15 cellular contexts compared by ENCODE assay signal in the genomic region with DNA sequence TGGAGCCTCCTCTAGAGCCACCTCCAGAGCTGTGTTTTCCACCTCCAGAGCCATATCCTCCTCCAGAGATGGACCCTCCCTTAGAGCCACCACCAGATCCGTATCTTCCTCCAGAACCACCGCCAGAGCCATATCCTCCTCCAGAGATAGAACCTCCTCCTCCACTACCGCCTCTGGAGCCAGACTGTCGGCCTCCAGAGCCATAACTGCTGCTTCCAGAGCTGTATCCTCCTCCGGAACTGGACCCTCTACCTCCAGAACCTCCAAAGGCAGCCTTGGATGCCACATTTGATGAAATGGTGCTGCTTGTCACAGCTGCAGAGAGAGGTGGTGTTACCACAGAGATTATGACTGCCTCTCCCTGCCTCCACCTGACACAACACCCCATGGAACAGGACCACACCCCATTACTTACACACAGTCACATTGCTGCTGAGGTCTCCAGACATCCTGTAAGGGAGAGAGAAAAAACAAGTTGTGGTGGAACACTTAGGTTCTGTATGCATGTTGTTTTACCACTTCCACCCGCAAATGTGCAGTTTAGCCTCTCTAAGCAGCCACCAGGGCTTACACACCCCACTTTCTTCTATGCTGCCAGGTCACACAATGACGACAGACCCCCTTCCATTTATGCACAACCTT. TPM values are rescaled to one million over a fixed set of nuclear protein-coding genes. Genes with fewer than 3 reads are reported as not detected.
DNase-seq lines count a peak whose midpoint lies in the region; ATAC-seq, FAIRE-seq and TF ChIP-seq lines count a peak whose summit lies in the region.
"Had no signal": no experiment of that assay in that cellular context is flagged by ENCODE, and none has a peak within 500 bp of the region (broad histone marks: within the 10 kb centered on the region; RNA-seq: fewer than 3 reads in every experiment).

No MANE protein-coding gene starts in this region.

- peak overlapping the region; percentile 64 for H3K4me3 Mint-ChIP-seq in activated T-helper 1 cell treated with anti-CD3 and anti-CD28 coated beads, Interleukin-12 subunit alpha, Interleukin-12 subunit beta, Interleukin-2, Interleukin-4 antibody, amounts not matched to agents 30 ng/mL and 10 ng/mL and 1 ng/mL, durations not matched to agents 14 hours and 24 hours and 36 hours
- H3K4me3 Mint-ChIP-seq: neural crest cell had no signal

- H3K27me3 ChIP-seq in HepG2 (ENCODE audit: control insufficient read depth in 1 of 2, insufficient read depth in 2 of 2, low read length in 2 of 2), result peaks cover 3 to 60% of the 10 kb centered on the region in 2 experiments; a peak in 4 of 5 replicates

- no peaks in the 10 kb centered on the region for H3K9me3 Mint-ChIP-seq in activated T-helper 1 cell treated with anti-CD3 and anti-CD28 coated beads, Interleukin-12 subunit alpha, Interleukin-12 subunit beta, Interleukin-2, Interleukin-4 antibody, amounts not matched to agents 30 ng/mL and 10 ng/mL and 1 ng/mL, durations not matched to agents 14 hours and 24 hours and 36 hours
- H3K9me3 Mint-ChIP-seq: neural crest cell had no signal

- no peaks in the 10 kb centered on the region for H3K9me3 ChIP-seq in HepG2 (ENCODE audit: low read length)

- peaks cover 7% of the 10 kb centered on the region for H3K27me3 Mint-ChIP-seq in activated T-helper 1 cell treated with anti-CD3 and anti-CD28 coated beads, Interleukin-12 subunit alpha, Interleukin-12 subunit beta, Interleukin-2, Interleukin-4 antibody, amounts not matched to agents 30 ng/mL and 10 ng/mL and 1 ng/mL, durations not matched to agents 14 hours and 24 hours and 36 hours (ENCODE audit: insufficient read depth)

- no peak overlapping the region for H3K27ac ChIP-seq in HepG2 (ENCODE audit: extremely low read length, insufficient read depth, low read length)

- WGBS in HepG2 (ENCODE audit: low lambda C conversion rate), result 0% methylated on average over 7 of the region's 7 CpGs

- BruUV-seq in HepG2 (replicated peaks; lab: Mats Ljungman, UMichigan), result no TSS peak

- H3K27ac Mint-ChIP-seq in activated T-helper 1 cell treated with anti-CD3 and anti-CD28 coated beads, Interleukin-12 subunit alpha, Interleukin-12 subunit beta, Interleukin-2, Interleukin-4 antibody, amounts not matched to agents 30 ng/mL and 10 ng/mL and 1 ng/mL, durations not matched to agents 14 hours and 24 hours and 36 hours, result peak overlapping the region; percentile 83

- peak; percentile 37 to 97 (median 72) for DNase-seq in stimulated activated naive CD4-positive, alpha-beta T cell (lab: John Stamatoyannopoulos, UW)
- DNase-seq in stimulated activated naive CD4-positive, alpha-beta T cell treated with Interleukin-2 at 50 U/mL for 16 hours (lab: John Stamatoyannopoulos, UW), result no peak
- DNase-seq in activated T-helper 1 cell treated with anti-CD3 and anti-CD28 coated beads, Interleukin-12 subunit alpha, Interleukin-12 subunit beta, Interleukin-2, Interleukin-4 antibody, amounts not matched to agents 30 ng/mL and 10 ng/mL and 1 ng/mL, durations not matched to agents 14 hours and 24 hours and 36 hours (ENCODE audit: low spot score), result peak; percentile 67
- DNase-seq in islet precursor cell (peak; percentile 44), SK-N-DZ (ENCODE audit: low spot score) (no peak), HepG2 (ENCODE audit: low spot score) (no peak), COR-L47 (lab: John Stamatoyannopoulos, UW) (no peak)
- DNase-seq: foreskin fibroblast, Karpas-422, kidney glomerular epithelial cell, T1000 had no signal

- H3K9ac ChIP-seq in HepG2 (ENCODE audit: insufficient read depth, low read depth, low read length), result no peak overlapping the region

- H2AFZ ChIP-seq in HepG2 (ENCODE audit: low read length), result no peak overlapping the region

- H3K4me1 ChIP-seq in HepG2 (ENCODE audit: insufficient read depth, low read length), result no peaks in the 10 kb centered on the region

- no peak overlapping the region for H3K4me2 ChIP-seq in HepG2 (ENCODE audit: low read depth, low read length)

- intact Hi-C loops in activated T-helper 1 cell treated with anti-CD3 and anti-CD28 coated beads, Interleukin-12 subunit alpha, Interleukin-12 subunit beta, Interleukin-2, Interleukin-4 antibody, amounts not matched to agents 30 ng/mL and 10 ng/mL and 1 ng/mL, durations not matched to agents 14 hours and 24 hours and 36 hours (cut with micrococcal nuclease), result loop anchor here (1.0 kb wide), 1 partner anchor 35 kb away; no protein-coding TSS in a partner anchor
- intact Hi-C loops in HepG2 (cut with micrococcal nuclease; ENCODE audit: unreplicated experiment), result no loop called here

- no peaks in the 10 kb centered on the region for H4K20me1 ChIP-seq in HepG2 (ENCODE audit: insufficient read depth, low read length)

- POLR2A ChIA-PET in HepG2 (lab: Yijun Ruan, JAX), result no interaction called here

- in situ Hi-C loops in HepG2 (cut with HindIII; ENCODE audit: extremely low pct_ligation_motif_present, low pct_unique_long_range_greater_than_20kb), result no loop called here

- no peak for TF ChIP-seq POLR2A in HepG2 (IDR thresholded peaks at IDR 0.05; ENCODE audit: insufficient read depth in 1 of 2, low read depth in 2 of 2, low read length in 2 of 2)

- FAIRE-seq in HepG2 (lab: Jason Lieb, UNC), result no peak

- peaks cover 4% of the 10 kb centered on the region for H3K36me3 Mint-ChIP-seq in activated T-helper 1 cell treated with anti-CD3 and anti-CD28 coated beads, Interleukin-12 subunit alpha, Interleukin-12 subunit beta, Interleukin-2, Interleukin-4 antibody, amounts not matched to agents 30 ng/mL and 10 ng/mL and 1 ng/mL, durations not matched to agents 14 hours and 24 hours and 36 hours (ENCODE audit: low read depth)

- no peak for TF ChIP-seq EP300 in HepG2 (IDR thresholded peaks at IDR 0.05; ENCODE audit: low read depth in 2 of 2, low read length in 2 of 2)
- no peak for TF ChIP-seq EP300 in HepG2 (CRISPR knock-in tag; IDR thresholded peaks at IDR 0.05; ENCODE audit: borderline replicate concordance)

- H3K4me1 Mint-ChIP-seq in activated T-helper 1 cell treated with anti-CD3 and anti-CD28 coated beads, Interleukin-12 subunit alpha, Interleukin-12 subunit beta, Interleukin-2, Interleukin-4 antibody, amounts not matched to agents 30 ng/mL and 10 ng/mL and 1 ng/mL, durations not matched to agents 14 hours and 24 hours and 36 hours (ENCODE audit: low read depth), result peaks cover 67% of the 10 kb centered on the region

- TF ChIP-seq CTCF in HepG2 (CRISPR knock-in tag; IDR thresholded peaks at IDR 0.05), result no peak

- CTCF ChIA-PET in HepG2 (lab: Yijun Ruan, JAX; ENCODE audit: low intra/inter-chr PET ratio, low total read pairs), result no interaction called here

- no peaks in the 10 kb centered on the region for H3K79me2 ChIP-seq in HepG2 (ENCODE audit: insufficient read depth, low read length)

- no peaks in the 10 kb centered on the region for H3K36me3 ChIP-seq in HepG2 (replicated peaks in 1 of 2; ENCODE audit: control insufficient read depth in 1 of 2, insufficient read depth in 2 of 2, low read length in 2 of 2)

- H3K4me3 ChIP-seq in HepG2 (replicated peaks in 1 of 3; ENCODE audit: insufficient read depth in 1 of 3, low read depth in 2 of 3, low read length in 3 of 3), result no peak overlapping the region
- H3K4me3 ChIP-seq: skin epidermis had no signal

- ATAC-seq in HepG2, result no peak
- ATAC-seq in HG02938 (IDR thresholded peaks at IDR 0.05; ENCODE audit: unreplicated experiment), result no peak

- TF ChIP-seq RAD21 in HepG2 (CRISPR knock-in tag; IDR thresholded peaks at IDR 0.05), result no peak

RNA-seq across cellular contexts. Expression of gene KRT2, which starts 6.8 kb away (rescaled TPM):
- not detected in 2 replicates for total RNA-seq in activated T-helper 1 cell treated with anti-CD3 and anti-CD28 coated beads, Interleukin-12 subunit alpha, Interleukin-12 subunit beta, Interleukin-2, Interleukin-4 antibody, amounts not matched to agents 30 ng/mL and 10 ng/mL and 1 ng/mL, durations not matched to agents 14 hours and 24 hours and 36 hours
- not detected in 2 replicates for polyA plus RNA-seq in SK-N-DZ (2014; cell fraction: cytosol; rRNA removed)
- not detected in 2 replicates for polyA plus RNA-seq in SK-N-DZ (2014; cell fraction: nucleus; rRNA removed)
- total RNA-seq in HepG2 (2016; rRNA removed; fragmentation: Illumina TruSeq; extraction: Trizol), result not detected in 2 replicates
- total RNA-seq in HepG2 (2016; cell fraction: cytosol; rRNA removed; fragmentation: Illumina TruSeq; extraction: Trizol; ENCODE audit: low read depth), result not detected in 2 replicates
- total RNA-seq in HepG2 (2016; cell fraction: insoluble cytoplasmic fraction; rRNA removed; fragmentation: Illumina TruSeq; extraction: Trizol), result not detected in 2 replicates
- not detected in 2 replicates for total RNA-seq in HepG2 (2016; cell fraction: membrane; rRNA removed; fragmentation: Illumina TruSeq; extraction: Trizol)
- total RNA-seq in HepG2 (2016; cell fraction: nucleus; rRNA removed; fragmentation: Illumina TruSeq; extraction: Trizol), result not detected in 2 replicates
- not detected in 2 replicates for polyA plus RNA-seq in HepG2 (2011; rRNA removed)
- not detected in 2 replicates for polyA plus RNA-seq in HepG2 (2011; cell fraction: cytosol; rRNA removed)
- polyA plus RNA-seq in HepG2 (2011; cell fraction: nucleus; rRNA removed), result not detected in 2 replicates
- not detected in 2 replicates for polyA plus RNA-seq in HepG2 (2012)
- polyA plus RNA-seq in HepG2 (2016; cell fraction: cytosol; fragmentation: Illumina TruSeq; extraction: Trizol; ENCODE audit: low read depth), result not detected in 2 replicates
- not detected in 2 replicates for polyA plus RNA-seq in HepG2 (2016; cell fraction: insoluble cytoplasmic fraction; fragmentation: Illumina TruSeq; extraction: Trizol; ENCODE audit: low read depth)
- not detected in 2 replicates for polyA plus RNA-seq in HepG2 (2016; cell fraction: membrane; fragmentation: Illumina TruSeq; extraction: Trizol; ENCODE audit: low read depth)
- polyA plus RNA-seq in HepG2 (2016; cell fraction: nucleus; fragmentation: Illumina TruSeq; extraction: Trizol; ENCODE audit: insufficient read depth, low read depth), result not detected in 2 replicates
- not detected in 2 replicates for polyA minus RNA-seq in HepG2 (2011; rRNA and poly(A)+ RNA removed; ENCODE audit: low replicate concordance)
- not detected in 2 replicates for polyA minus RNA-seq in HepG2 (2011; cell fraction: cytosol; rRNA and poly(A)+ RNA removed)
- polyA minus RNA-seq in HepG2 (2011; cell fraction: nucleus; rRNA and poly(A)+ RNA removed), result not detected in 2 replicates
- total RNA-seq: G401, neural crest cell had no signal

RNA-seq across cellular contexts. Expression of gene KRT73, which starts 26.9 kb away (rescaled TPM):
- not detected in 2 replicates for total RNA-seq in activated T-helper 1 cell treated with anti-CD3 and anti-CD28 coated beads, Interleukin-12 subunit alpha, Interleukin-12 subunit beta, Interleukin-2, Interleukin-4 antibody, amounts not matched to agents 30 ng/mL and 10 ng/mL and 1 ng/mL, durations not matched to agents 14 hours and 24 hours and 36 hours
- polyA plus RNA-seq in SK-N-DZ (2014; cell fraction: cytosol; rRNA removed), result not detected in 2 replicates
- polyA plus RNA-seq in SK-N-DZ (2014; cell fraction: nucleus; rRNA removed), result not detected in 2 replicates
- total RNA-seq in HepG2 (2016; rRNA removed; fragmentation: Illumina TruSeq; extraction: Trizol), result not detected in 2 replicates
- total RNA-seq in HepG2 (2016; cell fraction: cytosol; rRNA removed; fragmentation: Illumina TruSeq; extraction: Trizol; ENCODE audit: low read depth), result not detected in 2 replicates
- not detected in 2 replicates for total RNA-seq in HepG2 (2016; cell fraction: insoluble cytoplasmic fraction; rRNA removed; fragmentation: Illumina TruSeq; extraction: Trizol)
- total RNA-seq in HepG2 (2016; cell fraction: membrane; rRNA removed; fragmentation: Illumina TruSeq; extraction: Trizol), result not detected in 2 replicates
- total RNA-seq in HepG2 (2016; cell fraction: nucleus; rRNA removed; fragmentation: Illumina TruSeq; extraction: Trizol), result not detected in 2 replicates
- polyA plus RNA-seq in HepG2 (2011; rRNA removed), result not detected in 2 replicates
- not detected in 2 replicates for polyA plus RNA-seq in HepG2 (2011; cell fraction: cytosol; rRNA removed)
- not detected in 2 replicates for polyA plus RNA-seq in HepG2 (2011; cell fraction: nucleus; rRNA removed)
- polyA plus RNA-seq in HepG2 (2012), result not detected in 2 replicates
- not detected in 2 replicates for polyA plus RNA-seq in HepG2 (2016; cell fraction: cytosol; fragmentation: Illumina TruSeq; extraction: Trizol; ENCODE audit: low read depth)
- not detected in 2 replicates for polyA plus RNA-seq in HepG2 (2016; cell fraction: insoluble cytoplasmic fraction; fragmentation: Illumina TruSeq; extraction: Trizol; ENCODE audit: low read depth)
- not detected in 2 replicates for polyA plus RNA-seq in HepG2 (2016; cell fraction: membrane; fragmentation: Illumina TruSeq; extraction: Trizol; ENCODE audit: low read depth)
- polyA plus RNA-seq in HepG2 (2016; cell fraction: nucleus; fragmentation: Illumina TruSeq; extraction: Trizol; ENCODE audit: insufficient read depth, low read depth), result not detected in 2 replicates
- polyA minus RNA-seq in HepG2 (2011; rRNA and poly(A)+ RNA removed; ENCODE audit: low replicate concordance), result not detected in 2 replicates
- not detected in 2 replicates for polyA minus RNA-seq in HepG2 (2011; cell fraction: cytosol; rRNA and poly(A)+ RNA removed)
- polyA minus RNA-seq in HepG2 (2011; cell fraction: nucleus; rRNA and poly(A)+ RNA removed), result not detected in 2 replicates
- total RNA-seq: G401, neural crest cell had no signal

RNA-seq across cellular contexts. Expression of gene KRT1, which starts 35.0 kb away (rescaled TPM):
- not detected in 2 replicates for total RNA-seq in activated T-helper 1 cell treated with anti-CD3 and anti-CD28 coated beads, Interleukin-12 subunit alpha, Interleukin-12 subunit beta, Interleukin-2, Interleukin-4 antibody, amounts not matched to agents 30 ng/mL and 10 ng/mL and 1 ng/mL, durations not matched to agents 14 hours and 24 hours and 36 hours
- polyA plus RNA-seq in SK-N-DZ (2014; cell fraction: cytosol; rRNA removed), result not detected in 2 replicates
- polyA plus RNA-seq in SK-N-DZ (2014; cell fraction: nucleus; rRNA removed), result not detected in 2 replicates
- total RNA-seq in HepG2 (2016; rRNA removed; fragmentation: Illumina TruSeq; extraction: Trizol), result not detected in 2 replicates
- total RNA-seq in HepG2 (2016; cell fraction: cytosol; rRNA removed; fragmentation: Illumina TruSeq; extraction: Trizol; ENCODE audit: low read depth), result not detected in 2 replicates
- not detected in 2 replicates for total RNA-seq in HepG2 (2016; cell fraction: insoluble cytoplasmic fraction; rRNA removed; fragmentation: Illumina TruSeq; extraction: Trizol)
- total RNA-seq in HepG2 (2016; cell fraction: membrane; rRNA removed; fragmentation: Illumina TruSeq; extraction: Trizol), result not detected in 2 replicates
- total RNA-seq in HepG2 (2016; cell fraction: nucleus; rRNA removed; fragmentation: Illumina TruSeq; extraction: Trizol), result not detected in 2 replicates
- polyA plus RNA-seq in HepG2 (2011; rRNA removed), result not detected in 2 replicates
- not detected in 2 replicates for polyA plus RNA-seq in HepG2 (2011; cell fraction: cytosol; rRNA removed)
- polyA plus RNA-seq in HepG2 (2011; cell fraction: nucleus; rRNA removed), result not detected in 2 replicates
- polyA plus RNA-seq in HepG2 (2012), result not detected in 2 replicates
- not detected in 2 replicates for polyA plus RNA-seq in HepG2 (2016; cell fraction: cytosol; fragmentation: Illumina TruSeq; extraction: Trizol; ENCODE audit: low read depth)
- polyA plus RNA-seq in HepG2 (2016; cell fraction: insoluble cytoplasmic fraction; fragmentation: Illumina TruSeq; extraction: Trizol; ENCODE audit: low read depth), result not detected in 2 replicates
- not detected in 2 replicates for polyA plus RNA-seq in HepG2 (2016; cell fraction: membrane; fragmentation: Illumina TruSeq; extraction: Trizol; ENCODE audit: low read depth)
- not detected in 2 replicates for polyA plus RNA-seq in HepG2 (2016; cell fraction: nucleus; fragmentation: Illumina TruSeq; extraction: Trizol; ENCODE audit: insufficient read depth, low read depth)
- polyA minus RNA-seq in HepG2 (2011; rRNA and poly(A)+ RNA removed; ENCODE audit: low replicate concordance), result not detected in 2 replicates
- polyA minus RNA-seq in HepG2 (2011; cell fraction: cytosol; rRNA and poly(A)+ RNA removed), result not detected in 2 replicates
- polyA minus RNA-seq in HepG2 (2011; cell fraction: nucleus; rRNA and poly(A)+ RNA removed), result not detected in 2 replicates
- total RNA-seq: G401, neural crest cell had no signal

RNA-seq across cellular contexts. Expression of gene KRT72, which starts 44.0 kb away (rescaled TPM):
- total RNA-seq in activated T-helper 1 cell treated with anti-CD3 and anti-CD28 coated beads, Interleukin-12 subunit alpha, Interleukin-12 subunit beta, Interleukin-2, Interleukin-4 antibody, amounts not matched to agents 30 ng/mL and 10 ng/mL and 1 ng/mL, durations not matched to agents 14 hours and 24 hours and 36 hours, result not detected in 2 replicates
- not detected in 2 replicates for polyA plus RNA-seq in SK-N-DZ (2014; cell fraction: cytosol; rRNA removed)
- not detected in 2 replicates for polyA plus RNA-seq in SK-N-DZ (2014; cell fraction: nucleus; rRNA removed)
- not detected in 2 replicates for total RNA-seq in HepG2 (2016; rRNA removed; fragmentation: Illumina TruSeq; extraction: Trizol)
- not detected in 2 replicates for total RNA-seq in HepG2 (2016; cell fraction: cytosol; rRNA removed; fragmentation: Illumina TruSeq; extraction: Trizol; ENCODE audit: low read depth)
- total RNA-seq in HepG2 (2016; cell fraction: insoluble cytoplasmic fraction; rRNA removed; fragmentation: Illumina TruSeq; extraction: Trizol), result not detected in 2 replicates
- total RNA-seq in HepG2 (2016; cell fraction: membrane; rRNA removed; fragmentation: Illumina TruSeq; extraction: Trizol), result not detected in 2 replicates
- not detected in 2 replicates for total RNA-seq in HepG2 (2016; cell fraction: nucleus; rRNA removed; fragmentation: Illumina TruSeq; extraction: Trizol)
- polyA plus RNA-seq in HepG2 (2011; rRNA removed), result not detected in 2 replicates
- polyA plus RNA-seq in HepG2 (2011; cell fraction: cytosol; rRNA removed), result not detected in 2 replicates
- polyA plus RNA-seq in HepG2 (2011; cell fraction: nucleus; rRNA removed), result not detected in 2 replicates
- polyA plus RNA-seq in HepG2 (2012), result not detected in 2 replicates
- not detected in 2 replicates for polyA plus RNA-seq in HepG2 (2016; cell fraction: cytosol; fragmentation: Illumina TruSeq; extraction: Trizol; ENCODE audit: low read depth)
- polyA plus RNA-seq in HepG2 (2016; cell fraction: insoluble cytoplasmic fraction; fragmentation: Illumina TruSeq; extraction: Trizol; ENCODE audit: low read depth), result not detected in 2 replicates
- not detected in 2 replicates for polyA plus RNA-seq in HepG2 (2016; cell fraction: membrane; fragmentation: Illumina TruSeq; extraction: Trizol; ENCODE audit: low read depth)
- not detected in 2 replicates for polyA plus RNA-seq in HepG2 (2016; cell fraction: nucleus; fragmentation: Illumina TruSeq; extraction: Trizol; ENCODE audit: insufficient read depth, low read depth)
- polyA minus RNA-seq in HepG2 (2011; rRNA and poly(A)+ RNA removed; ENCODE audit: low replicate concordance), result not detected in 2 replicates
- polyA minus RNA-seq in HepG2 (2011; cell fraction: cytosol; rRNA and poly(A)+ RNA removed), result not detected in 2 replicates
- polyA minus RNA-seq in HepG2 (2011; cell fraction: nucleus; rRNA and poly(A)+ RNA removed), result not detected in 2 replicates
- total RNA-seq: G401, neural crest cell had no signal

RNA-seq across cellular contexts. Expression of gene KRT77, which starts 58.1 kb away (rescaled TPM):
- not detected in 2 replicates for total RNA-seq in activated T-helper 1 cell treated with anti-CD3 and anti-CD28 coated beads, Interleukin-12 subunit alpha, Interleukin-12 subunit beta, Interleukin-2, Interleukin-4 antibody, amounts not matched to agents 30 ng/mL and 10 ng/mL and 1 ng/mL, durations not matched to agents 14 hours and 24 hours and 36 hours
- not detected in 2 replicates for polyA plus RNA-seq in SK-N-DZ (2014; cell fraction: cytosol; rRNA removed)
- not detected in 2 replicates for polyA plus RNA-seq in SK-N-DZ (2014; cell fraction: nucleus; rRNA removed)
- total RNA-seq in HepG2 (2016; rRNA removed; fragmentation: Illumina TruSeq; extraction: Trizol), result not detected in 2 replicates
- total RNA-seq in HepG2 (2016; cell fraction: cytosol; rRNA removed; fragmentation: Illumina TruSeq; extraction: Trizol; ENCODE audit: low read depth), result not detected in 2 replicates
- not detected in 2 replicates for total RNA-seq in HepG2 (2016; cell fraction: insoluble cytoplasmic fraction; rRNA removed; fragmentation: Illumina TruSeq; extraction: Trizol)
- total RNA-seq in HepG2 (2016; cell fraction: membrane; rRNA removed; fragmentation: Illumina TruSeq; extraction: Trizol), result not detected in 2 replicates
- total RNA-seq in HepG2 (2016; cell fraction: nucleus; rRNA removed; fragmentation: Illumina TruSeq; extraction: Trizol), result not detected in 2 replicates
- not detected in 2 replicates for polyA plus RNA-seq in HepG2 (2011; rRNA removed)
- not detected in 2 replicates for polyA plus RNA-seq in HepG2 (2011; cell fraction: cytosol; rRNA removed)
- not detected in 2 replicates for polyA plus RNA-seq in HepG2 (2011; cell fraction: nucleus; rRNA removed)
- not detected in 2 replicates for polyA plus RNA-seq in HepG2 (2012)
- not detected in 2 replicates for polyA plus RNA-seq in HepG2 (2016; cell fraction: cytosol; fragmentation: Illumina TruSeq; extraction: Trizol; ENCODE audit: low read depth)
- polyA plus RNA-seq in HepG2 (2016; cell fraction: insoluble cytoplasmic fraction; fragmentation: Illumina TruSeq; extraction: Trizol; ENCODE audit: low read depth), result not detected in 2 replicates
- polyA plus RNA-seq in HepG2 (2016; cell fraction: membrane; fragmentation: Illumina TruSeq; extraction: Trizol; ENCODE audit: low read depth), result not detected in 2 replicates
- not detected in 2 replicates for polyA plus RNA-seq in HepG2 (2016; cell fraction: nucleus; fragmentation: Illumina TruSeq; extraction: Trizol; ENCODE audit: insufficient read depth, low read depth)
- polyA minus RNA-seq in HepG2 (2011; rRNA and poly(A)+ RNA removed; ENCODE audit: low replicate concordance), result not detected in 2 replicates
- polyA minus RNA-seq in HepG2 (2011; cell fraction: cytosol; rRNA and poly(A)+ RNA removed), result not detected in 2 replicates
- not detected in 2 replicates for polyA minus RNA-seq in HepG2 (2011; cell fraction: nucleus; rRNA and poly(A)+ RNA removed)
- total RNA-seq: G401, neural crest cell had no signal

Comparison
In these comparisons a context has a peak if more than half of its experiments do, and no peak if none do; other contexts are left out.
1. DNase-seq: peak in stimulated activated naive CD4-positive, alpha-beta T cell (6 of 6), activated T-helper 1 cell treated with anti-CD3 and anti-CD28 coated beads, Interleukin-12 subunit alpha, Interleukin-12 subunit beta, Interleukin-2, Interleukin-4 antibody, amounts not matched to agents 30 ng/mL and 10 ng/mL and 1 ng/mL, durations not matched to agents 14 hours and 24 hours and 36 hours (single experiment) and islet precursor cell (single experiment); none in stimulated activated naive CD4-positive, alpha-beta T cell treated with Interleukin-2 at 50 U/mL for 16 hours (single experiment), SK-N-DZ (single experiment), HepG2 (single experiment) and COR-L47 (single experiment).